Comparison of ENCODE assay signal across 8 cellular contexts in genomic region chr10:49538381-49539319, GRCh38. TPM values are rescaled to one million over a fixed set of nuclear protein-coding genes. Genes with fewer than 3 reads are reported as not detected.
DNase-seq lines count a peak whose midpoint lies in the region; ATAC-seq and TF ChIP-seq lines count a peak whose summit lies in the region.

Gene ERCC6, minus strand, starts transcription at chr10:49539121.

- H3K36me3 Mint-ChIP-seq in CD4-positive, alpha-beta T cell (ENCODE audit: low read depth) = peaks cover 25% of the 10 kb centered on the region
- H3K36me3 Mint-ChIP-seq in activated CD4-positive, alpha-beta memory T cell treated with anti-CD3 and anti-CD28 coated beads for 36 hours = peaks cover 7% of the 10 kb centered on the region

- peak; percentile 92 to 96 (median 95) for DNase-seq in CD4-positive, alpha-beta T cell
- DNase-seq in NCI-H82 (lab: John Stamatoyannopoulos, UW) (peak; percentile 97), dorsolateral prefrontal cortex (peak; percentile 96 to 98 (median 97)), right lobe of liver (peak; percentile 98 to 99 (median 99))
- DNase-seq in activated CD4-positive, alpha-beta memory T cell treated with anti-CD3 and anti-CD28 coated beads for 36 hours = peak; percentile 98
- DNase-seq in stimulated activated CD4-positive, alpha-beta T cell treated with anti-CD3 and anti-CD28 coated beads, Interleukin-4, amount 100 ng/mL, for 24 hours = peak; percentile 97

- POLR2A ChIA-PET in CD4-positive, alpha-beta T cell (lab: Charles Lee) = interaction anchor here (0.7 to 2.4 kb wide), 17 partner anchors 9 to 1086 kb away, joined by 3 to 14 read pairs (median 4); partner anchors contain the start of genes SGMS1 and WASHC2A
- POLR2A ChIA-PET in activated CD4-positive, alpha-beta memory T cell treated with anti-CD3 and anti-CD28 coated beads for 36 hours (lab: Charles Lee) = interaction anchor here (0.7 to 1.4 kb wide), 4 partner anchors 9 to 347 kb away, joined by 3 to 4 read pairs (median 3); no protein-coding TSS in a partner anchor

- no peaks in the 10 kb centered on the region for H3K36me3 ChIP-seq in right lobe of liver

- H3K27ac Mint-ChIP-seq in CD4-positive, alpha-beta T cell = peak within 1 kb of the TSS; percentile 82
- peak within 1 kb of the TSS; percentile 95 for H3K27ac Mint-ChIP-seq in activated CD4-positive, alpha-beta memory T cell treated with anti-CD3 and anti-CD28 coated beads for 36 hours

- no peaks in the 10 kb centered on the region for H3K9me3 ChIP-seq in CD4-positive, alpha-beta T cell (ENCODE audit: control insufficient read depth, low read length)
- H3K9me3 ChIP-seq in right lobe of liver = no peaks in the 10 kb centered on the region

- TF ChIP-seq CTCF in CD4-positive, alpha-beta T cell (IDR thresholded peaks at IDR 0.05) = no peak
- TF ChIP-seq CTCF in dorsolateral prefrontal cortex (IDR thresholded peaks at IDR 0.05 in 54 of 56, conservative IDR thresholded peaks at IDR 0.05 in 2 of 56; ENCODE audit: low read depth in 1 of 56, partially characterized antibody in 56 of 56) (peak in 54 of 56 donors; percentile 15 to 74 (median 49)), right lobe of liver (IDR thresholded peaks at IDR 0.05) (peak in 2 of 4 donors; percentile 4 to 15)

- peaks cover 0 to 9% (median 5%) of the 10 kb centered on the region in 4 donors for H3K4me1 ChIP-seq in right lobe of liver

- peak within 1 kb of the TSS; percentile 76 for H3K27ac ChIP-seq in CD4-positive, alpha-beta T cell (ENCODE audit: low read depth, low read length)
- H3K27ac ChIP-seq in dorsolateral prefrontal cortex = peak within 1 kb of the TSS in 56 of 59 donors; percentile 28 to 94 (median 79)
- H3K27ac ChIP-seq in right lobe of liver = peak within 1 kb of the TSS; percentile 81 to 90 (median 86)

- WGBS in right lobe of liver (ENCODE audit: insufficient coverage, low coverage, low lambda C conversion rate, missing lambda C conversion rate) = 3% methylated on average over 18 of the region's 75 CpGs

- CTCF ChIA-PET in CD4-positive, alpha-beta T cell (lab: Charles Lee) = interaction anchor here (1.1 to 1.3 kb wide), 3 partner anchors 30 to 883 kb away, joined by 3 to 4 read pairs (median 4); no protein-coding TSS in a partner anchor
- CTCF ChIA-PET in activated CD4-positive, alpha-beta memory T cell treated with anti-CD3 and anti-CD28 coated beads for 36 hours (lab: Charles Lee) = interaction anchor here (1.1 to 1.9 kb wide), 10 partner anchors 9 to 882 kb away, joined by 3 to 11 read pairs (median 5); no protein-coding TSS in a partner anchor

- H3K27me3 ChIP-seq in CD4-positive, alpha-beta T cell (ENCODE audit: control insufficient read depth, insufficient read depth, low read length) = no peaks in the 10 kb centered on the region
- H3K27me3 ChIP-seq in dorsolateral prefrontal cortex (no peaks in the 10 kb centered on the region), right lobe of liver (no peaks in the 10 kb centered on the region)

- peaks cover 23% of the 10 kb centered on the region for H3K27me3 Mint-ChIP-seq in CD4-positive, alpha-beta T cell
- peaks cover 24% of the 10 kb centered on the region for H3K27me3 Mint-ChIP-seq in activated CD4-positive, alpha-beta memory T cell treated with anti-CD3 and anti-CD28 coated beads for 36 hours

- H3K4me3 ChIP-seq in dorsolateral prefrontal cortex = peak within 1 kb of the TSS; percentile 71 to 99 (median 93)
- H3K4me3 ChIP-seq in right lobe of liver = peak within 1 kb of the TSS; percentile 69 to 82 (median 75)

- peak within 1 kb of the TSS; percentile 95 for H3K4me3 Mint-ChIP-seq in CD4-positive, alpha-beta T cell
- peak within 1 kb of the TSS; percentile 89 for H3K4me3 Mint-ChIP-seq in activated CD4-positive, alpha-beta memory T cell treated with anti-CD3 and anti-CD28 coated beads for 36 hours

- intact Hi-C loops in CD4-positive, alpha-beta T cell (cut with DNase I, micrococcal nuclease) = loop anchor here in 1 of 2 experiments (5.0 to 10.0 kb wide), 2 partner anchors 1086 to 1231 kb away; partner anchors contain the start of genes MAPK8 and SGMS1
- intact Hi-C loops in activated CD4-positive, alpha-beta memory T cell treated with anti-CD3 and anti-CD28 coated beads for 36 hours (cut with micrococcal nuclease) = loop anchor here (2.0 to 5.0 kb wide), 3 partner anchors 356 to 1232 kb away; partner anchors contain the start of genes MAPK8 and SGMS1
- intact Hi-C loops in dorsolateral prefrontal cortex (cut with DNase I) = loop anchor here in 1 of 2 donors (10.0 kb wide), 1 partner anchor 364 kb away; no protein-coding TSS in a partner anchor
- intact Hi-C loops in right lobe of liver (cut with DNase I) = no loop called here

- peak; percentile 82 for TF ChIP-seq POLR2A in right lobe of liver (IDR thresholded peaks at IDR 0.05)

- peaks cover 48% of the 10 kb centered on the region for H3K4me1 Mint-ChIP-seq in CD4-positive, alpha-beta T cell (ENCODE audit: low read depth)
- peaks cover 34% of the 10 kb centered on the region for H3K4me1 Mint-ChIP-seq in activated CD4-positive, alpha-beta memory T cell treated with anti-CD3 and anti-CD28 coated beads for 36 hours (ENCODE audit: low read depth)

- H3K9me3 Mint-ChIP-seq in CD4-positive, alpha-beta T cell = no peaks in the 10 kb centered on the region
- no peaks in the 10 kb centered on the region for H3K9me3 Mint-ChIP-seq in activated CD4-positive, alpha-beta memory T cell treated with anti-CD3 and anti-CD28 coated beads for 36 hours

- peak; percentile 96 for ATAC-seq in CD4-positive, alpha-beta T cell (ENCODE audit: poor library complexity)
- ATAC-seq in GM19452 (IDR thresholded peaks at IDR 0.05; ENCODE audit: unreplicated experiment) = peak; percentile 80
- ATAC-seq in HG03575 (IDR thresholded peaks at IDR 0.05; ENCODE audit: extremely low read depth, insufficient number of reproducible peaks, low FRiP score, unreplicated experiment) = peak; percentile 32
- peak; percentile 97 to 98 (median 97) for ATAC-seq in right lobe of liver

RNA-seq across cellular contexts. Expression of gene ERCC6, which starts in this region (rescaled TPM):
- total RNA-seq in CD4-positive, alpha-beta T cell = 10 to 100 TPM; 33.3 to 39.0 TPM
- total RNA-seq in activated CD4-positive, alpha-beta memory T cell treated with anti-CD3 and anti-CD28 coated beads for 36 hours = 10 to 100 TPM; 17.5 to 18.8 TPM
- total RNA-seq in dorsolateral prefrontal cortex = 10 to 100 TPM; 22.7 to 64.4 (median 38.8) TPM
- 10 to 100 TPM in 4 of 6 experiments, 1 to 10 TPM in 2; 7.3 to 16.8 (median 10.6) TPM for total RNA-seq in right lobe of liver

Comparison
In these comparisons a context has a peak if more than half of its experiments do, and no peak if none do; other contexts are left out.
1. Peak in every context shown above with its lines: DNase-seq, ATAC-seq, H3K4me3 ChIP-seq and H3K27ac ChIP-seq.
2. ATAC-seq: peak in every context shown above with its lines; median percentile 97 in right lobe of liver; 96 in CD4-positive, alpha-beta T cell; 80 in GM19452; 32 in HG03575.